In genomic region chr4:37687175-37687525, GRCh38 we compare ENCODE assay signal across 8 cellular contexts. TPM values are rescaled to one million over a fixed set of nuclear protein-coding genes. Genes with fewer than 3 reads are reported as not detected.
DNase-seq lines count a peak whose midpoint lies in the region; ATAC-seq and TF ChIP-seq lines count a peak whose summit lies in the region.

No MANE protein-coding gene starts in this region.

- H2BK15ac ChIP-seq in mesenchymal stem cell (ENCODE audit: low read depth, poor library complexity, severe bottlenecking): no peak overlapping the region

- H3K18ac ChIP-seq in mesenchymal stem cell (ENCODE audit: low read depth in 1 of 2, low read length in 2 of 2): no peak overlapping the region

- H3K14ac ChIP-seq in mesenchymal stem cell (ENCODE audit: low read length in 2 of 2): no peak overlapping the region

- H3K9me3 Mint-ChIP-seq in IgD-negative memory B cell: no peaks in the 10 kb centered on the region

- no peak overlapping the region for H2AFZ ChIP-seq in mesenchymal stem cell (ENCODE audit: low read depth, low read length)

- H3K4me1 Mint-ChIP-seq in IgD-negative memory B cell: peaks cover 20 to 27% (median 20%) of the 10 kb centered on the region in 3 donors

- H3K27me3 ChIP-seq in mesenchymal stem cell (ENCODE audit: control insufficient read depth in 1 of 2, insufficient read depth in 1 of 2, low read length in 2 of 2): no peaks in the 10 kb centered on the region

- H3K27ac ChIP-seq in angular gyrus (ENCODE audit: low read depth, low read length): peak overlapping the region; percentile 75
- no peak overlapping the region for H3K27ac ChIP-seq in mesenchymal stem cell (ENCODE audit: low read length, poor library complexity, severe bottlenecking)

- whole genome bisulfite sequencing in mesenchymal stem cell: 68% methylated on average over 9 of the region's 9 CpGs

- H2BK120ac ChIP-seq in mesenchymal stem cell (ENCODE audit: low read depth, low read length): no peak overlapping the region

- ATAC-seq in GM21447 (IDR thresholded peaks at IDR 0.05; ENCODE audit: unreplicated experiment): no peak

- H2BK5ac ChIP-seq in mesenchymal stem cell (ENCODE audit: low read depth, low read length, poor library complexity, severe bottlenecking): no peak overlapping the region

- DNase-seq in AG04449 (ENCODE audit: low read depth, low spot score) (no peak), mesenchymal stem cell (no peak), activated gamma-delta T cell treated with Interleukin-2 at 50 U/mL for 16 hours (no peak)
- no peak for DNase-seq in stimulated activated CD4-positive, alpha-beta T cell treated with anti-CD3 and anti-CD28 coated beads, Interleukin-1b, Interleukin-23, amount 100 ng/mL, for 48 hours
- DNase-seq in effector CD4-positive, alpha-beta T cell: no peak

- no peaks in the 10 kb centered on the region for H3K36me3 Mint-ChIP-seq in IgD-negative memory B cell

- H3K27me3 Mint-ChIP-seq in IgD-negative memory B cell: peaks cover 4% of the 10 kb centered on the region

- H3K4me2 ChIP-seq in mesenchymal stem cell (ENCODE audit: low read length, poor library complexity, severe bottlenecking): peak overlapping the region; percentile 67

- POLR2A ChIA-PET in AG04449 (lab: Yijun Ruan, JAX): no interaction called here

- H3K23ac ChIP-seq in mesenchymal stem cell (ENCODE audit: low read length in 2 of 2): no peak overlapping the region

- no peak overlapping the region for H3K4ac ChIP-seq in mesenchymal stem cell (ENCODE audit: low read depth in 1 of 2, low read length in 2 of 2)

- H3K4me1 ChIP-seq in mesenchymal stem cell (ENCODE audit: control insufficient read depth, insufficient read depth, low read depth, low read length): peaks cover 1% of the 10 kb centered on the region

- H3K9ac ChIP-seq in mesenchymal stem cell (ENCODE audit: low read length): peak overlapping the region; percentile 82

- H3K36me3 ChIP-seq in mesenchymal stem cell (ENCODE audit: control insufficient read depth in 1 of 2, insufficient read depth in 2 of 2, low read depth in 1 of 2, low read length in 2 of 2): no peaks in the 10 kb centered on the region

- TF ChIP-seq CTCF in AG04449 (IDR thresholded peaks at IDR 0.05; ENCODE audit: insufficient read depth, low read length, missing control alignments): no peak

- peak overlapping the region; percentile 7 to 22 (median 15) for H3K27ac Mint-ChIP-seq in IgD-negative memory B cell

- no peak overlapping the region for H4K91ac ChIP-seq in mesenchymal stem cell (ENCODE audit: low read length)

- H2AK5ac ChIP-seq in mesenchymal stem cell (ENCODE audit: low read length, severe bottlenecking): no peak overlapping the region

- peaks cover 14% of the 10 kb centered on the region for H3K79me1 ChIP-seq in mesenchymal stem cell (replicated peaks; ENCODE audit: low read length, poor library complexity, severe bottlenecking)

- CTCF ChIA-PET in AG04449 (lab: Yijun Ruan, JAX): interaction anchor here (2.5 kb wide), 1 partner anchor 85 kb away, joined by 7 read pairs; no protein-coding TSS in a partner anchor

- H3K4me3 Mint-ChIP-seq in IgD-negative memory B cell: peak overlapping the region; percentile 83 to 99 (median 93)

- no peak overlapping the region for H4K8ac ChIP-seq in mesenchymal stem cell (ENCODE audit: low read length)

- peak overlapping the region; percentile 65 for H3K4me3 ChIP-seq in AG04449 (ENCODE audit: low read depth, low read length)
- H3K4me3 ChIP-seq in mesenchymal stem cell (ENCODE audit: insufficient read depth in 1 of 2, low read depth in 1 of 2, low read length in 2 of 2): peak overlapping the region in 1 of 2 experiments; percentile 88

- H3K9me3 ChIP-seq in mesenchymal stem cell (ENCODE audit: control insufficient read depth, low read length): no peaks in the 10 kb centered on the region

- H2BK12ac ChIP-seq in mesenchymal stem cell (ENCODE audit: low read length in 2 of 2): no peak overlapping the region

RNA-seq across cellular contexts. Expression of gene RELL1, which starts 1.0 kb away (rescaled TPM):
- polyA plus RNA-seq in IgD-negative memory B cell: 0.86 TPM
- 17.5 TPM for polyA plus RNA-seq in mesenchymal stem cell (2013, experiment 1 of 2)
- polyA plus RNA-seq in mesenchymal stem cell (2013, experiment 2 of 2): 17.2 TPM
